Comparison of ENCODE assay signal across 16 cellular contexts in the genomic region with DNA sequence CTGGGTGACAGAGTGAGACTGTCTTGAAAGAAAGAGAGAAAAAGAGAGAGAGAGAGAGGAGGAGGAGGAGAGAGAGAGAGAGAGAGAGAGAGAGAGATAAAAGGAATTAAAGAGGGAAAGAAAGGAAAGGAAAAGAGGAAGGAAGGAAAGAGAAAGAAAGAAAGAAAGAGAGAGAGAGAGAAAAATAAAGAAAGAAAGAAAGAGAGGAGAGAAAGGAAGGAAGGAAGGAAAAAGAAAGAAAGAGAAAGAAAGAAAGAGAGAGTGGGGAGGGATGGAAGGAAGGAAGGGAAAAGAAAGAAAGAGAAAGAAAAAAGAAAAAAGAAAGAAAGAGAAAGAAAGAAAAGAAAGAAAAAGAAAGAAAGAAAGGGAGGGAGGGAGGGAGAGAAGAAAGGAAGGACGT. TPM values are rescaled to one million over a fixed set of nuclear protein-coding genes. Genes with fewer than 3 reads are reported as not detected.
DNase-seq lines count a peak whose midpoint lies in the region; ATAC-seq and TF ChIP-seq lines count a peak whose summit lies in the region.
"Had no signal": no experiment of that assay in that cellular context is flagged by ENCODE, and none has a peak within 500 bp of the region (broad histone marks: within the 10 kb centered on the region; RNA-seq: fewer than 3 reads in every experiment).

No MANE protein-coding gene starts in this region.

- H3K4me3 ChIP-seq in thymus (ENCODE audit: low read length) (peak overlapping the region; percentile 12), sigmoid colon (no peak overlapping the region)
- H3K4me3 ChIP-seq: MG63, Peyer's patch had no signal

- no peak for TF ChIP-seq CTCF in sigmoid colon (IDR thresholded peaks at IDR 0.05)

- TF ChIP-seq POLR2A in sigmoid colon (IDR thresholded peaks at IDR 0.05), result no peak

- ATAC-seq in activated T-cell treated with anti-CD3 and anti-CD28 coated beads, Interleukin-2, amount 50 U/mL, for 72 hours (replicated peaks in 1 of 2), result no peak
- no peak for ATAC-seq in activated T-cell treated with anti-CD3 and anti-CD28 coated beads, Interleukin-2, amount 50 U/mL, for 4 hours
- ATAC-seq in T-helper 17 cell, result no peak
- no peak for ATAC-seq in central memory CD8-positive, alpha-beta T cell (replicated peaks; ENCODE audit: extremely low read depth, poor library complexity, severe bottlenecking)
- ATAC-seq: Right ventricle myocardium inferior had no signal

- peaks cover 8% of the 10 kb centered on the region for H3K4me1 ChIP-seq in thymus (ENCODE audit: control insufficient read depth, insufficient read depth, low read length)
- peaks cover 0 to 15% (median 14%) of the 10 kb centered on the region in 4 donors for H3K4me1 ChIP-seq in sigmoid colon
- H3K4me1 ChIP-seq: Peyer's patch had no signal

- H3K4me3 Mint-ChIP-seq in activated T-cell treated with anti-CD3 and anti-CD28 coated beads, Interleukin-2, amount 50 U/mL, for 72 hours, result peak overlapping the region; percentile 24 to 42
- no peak overlapping the region for H3K4me3 Mint-ChIP-seq in activated T-cell treated with anti-CD3 and anti-CD28 coated beads, Interleukin-2, amount 50 U/mL, for 4 hours
- peak overlapping the region; percentile 75 for H3K4me3 Mint-ChIP-seq in T-helper 17 cell
- H3K4me3 Mint-ChIP-seq in central memory CD8-positive, alpha-beta T cell, result peak overlapping the region; percentile 40

- H3K27me3 ChIP-seq in thymus (ENCODE audit: control insufficient read depth, insufficient read depth) (no peaks in the 10 kb centered on the region), sigmoid colon (no peaks in the 10 kb centered on the region)
- H3K27me3 ChIP-seq: MG63, Peyer's patch had no signal

- H3K27ac ChIP-seq in thymus (ENCODE audit: low read depth), result no peak overlapping the region
- no peak overlapping the region for H3K27ac ChIP-seq in sigmoid colon
- H3K27ac ChIP-seq: Peyer's patch had no signal

- no peaks in the 10 kb centered on the region for H3K9me3 ChIP-seq in T-helper 17 cell (ENCODE audit: control insufficient read depth, low read length, poor library complexity, severe bottlenecking)
- no peaks in the 10 kb centered on the region for H3K9me3 ChIP-seq in thymus (ENCODE audit: control insufficient read depth)
- H3K9me3 ChIP-seq in sigmoid colon, result no peaks in the 10 kb centered on the region
- H3K9me3 ChIP-seq: MG63, Peyer's patch had no signal

- H3K4me1 Mint-ChIP-seq in activated T-cell treated with anti-CD3 and anti-CD28 coated beads, Interleukin-2, amount 50 U/mL, for 72 hours (ENCODE audit: low read depth), result peaks cover 13% of the 10 kb centered on the region
- H3K4me1 Mint-ChIP-seq in activated T-cell treated with anti-CD3 and anti-CD28 coated beads, Interleukin-2, amount 50 U/mL, for 4 hours (ENCODE audit: low read depth), result peaks cover 10% of the 10 kb centered on the region
- peaks cover 10% of the 10 kb centered on the region for H3K4me1 Mint-ChIP-seq in T-helper 17 cell
- H3K4me1 Mint-ChIP-seq in central memory CD8-positive, alpha-beta T cell, result peaks cover 15% of the 10 kb centered on the region

- no peaks in the 10 kb centered on the region for H3K36me3 Mint-ChIP-seq in activated T-cell treated with anti-CD3 and anti-CD28 coated beads, Interleukin-2, amount 50 U/mL, for 72 hours (ENCODE audit: insufficient read depth in 2 of 2)
- no peaks in the 10 kb centered on the region for H3K36me3 Mint-ChIP-seq in activated T-cell treated with anti-CD3 and anti-CD28 coated beads, Interleukin-2, amount 50 U/mL, for 4 hours (ENCODE audit: insufficient read depth)
- H3K36me3 Mint-ChIP-seq in T-helper 17 cell (ENCODE audit: low read depth), result peaks cover 3% of the 10 kb centered on the region
- H3K36me3 Mint-ChIP-seq in central memory CD8-positive, alpha-beta T cell (ENCODE audit: insufficient read depth), result no peaks in the 10 kb centered on the region

- intact Hi-C loops in sigmoid colon (cut with DNase I), result no loop called here

- H3K36me3 ChIP-seq in thymus (ENCODE audit: control insufficient read depth, insufficient read depth) (no peaks in the 10 kb centered on the region), sigmoid colon (no peaks in the 10 kb centered on the region)
- H3K36me3 ChIP-seq: MG63, Peyer's patch had no signal

- no peaks in the 10 kb centered on the region for H3K9me3 Mint-ChIP-seq in activated T-cell treated with anti-CD3 and anti-CD28 coated beads, Interleukin-2, amount 50 U/mL, for 72 hours
- H3K9me3 Mint-ChIP-seq in activated T-cell treated with anti-CD3 and anti-CD28 coated beads, Interleukin-2, amount 50 U/mL, for 4 hours, result no peaks in the 10 kb centered on the region
- no peaks in the 10 kb centered on the region for H3K9me3 Mint-ChIP-seq in central memory CD8-positive, alpha-beta T cell

- WGBS in thymus, result 5% methylated on average over 1 of the region's 1 CpG
- 40 to 79% methylated on average over 1 of the region's 1 CpG for WGBS in sigmoid colon, 2 donors

- H3K27me3 Mint-ChIP-seq in activated T-cell treated with anti-CD3 and anti-CD28 coated beads, Interleukin-2, amount 50 U/mL, for 72 hours (ENCODE audit: low read depth), result peaks cover 21% of the 10 kb centered on the region
- H3K27me3 Mint-ChIP-seq in activated T-cell treated with anti-CD3 and anti-CD28 coated beads, Interleukin-2, amount 50 U/mL, for 4 hours (ENCODE audit: low read depth), result peaks cover 46% of the 10 kb centered on the region
- peaks cover 27% of the 10 kb centered on the region for H3K27me3 Mint-ChIP-seq in T-helper 17 cell
- peaks cover 81% of the 10 kb centered on the region for H3K27me3 Mint-ChIP-seq in central memory CD8-positive, alpha-beta T cell

- no peak for TF ChIP-seq EP300 in sigmoid colon (IDR thresholded peaks at IDR 0.05)

- DNase-seq in activated T-cell treated with anti-CD3 and anti-CD28 coated beads, Interleukin-2, amount 50 U/mL, for 72 hours, result no peak
- no peak for DNase-seq in activated T-cell treated with anti-CD3 and anti-CD28 coated beads, Interleukin-2, amount 50 U/mL, for 4 hours
- DNase-seq in T-helper 17 cell, result no peak
- DNase-seq in central memory CD8-positive, alpha-beta T cell (ENCODE audit: low spot score in 2 of 2), result no peak
- DNase-seq in sigmoid colon, result no peak
- no peak for DNase-seq in NOMO-1 treated with dmso at 0.1 percent for 144 hours (lab: John Stamatoyannopoulos, UW; ENCODE audit: unreplicated experiment)
- DNase-seq: COR-L47, DMS153, MG63, NCI-H1092, NCI-H2081 treated with DMSO at 0.1 percent for 48 hours, NCI-H2227 treated with DMSO at 0.1 percent for 48 hours, NCI-H524, Peyer's patch had no signal

- no peak overlapping the region for H3K27ac Mint-ChIP-seq in activated T-cell treated with anti-CD3 and anti-CD28 coated beads, Interleukin-2, amount 50 U/mL, for 72 hours
- no peak overlapping the region for H3K27ac Mint-ChIP-seq in T-helper 17 cell
- H3K27ac Mint-ChIP-seq in central memory CD8-positive, alpha-beta T cell (ENCODE audit: low read depth), result peak overlapping the region; percentile 74

RNA-seq across cellular contexts. Expression of a gene that starts 29.8 kb away (rescaled TPM):
- total RNA-seq in activated T-cell treated with anti-CD3 and anti-CD28 coated beads, Interleukin-2, amount 50 U/mL, for 72 hours, result not detected
- total RNA-seq in activated T-cell treated with anti-CD3 and anti-CD28 coated beads, Interleukin-2, amount 50 U/mL, for 4 hours, result not detected
- total RNA-seq in T-helper 17 cell (not detected), sigmoid colon (not detected)
- polyA plus RNA-seq in thymus (not detected), sigmoid colon (not detected)
- total RNA-seq: Peyer's patch had no signal

RNA-seq across cellular contexts. Expression of a gene that starts 45.3 kb away (rescaled TPM):
- total RNA-seq in activated T-cell treated with anti-CD3 and anti-CD28 coated beads, Interleukin-2, amount 50 U/mL, for 72 hours, result 10 to 100 TPM; 31.5 to 46.3 TPM
- 10 to 100 TPM; 67.3 to 73.2 (median 72.1) TPM for total RNA-seq in activated T-cell treated with anti-CD3 and anti-CD28 coated beads, Interleukin-2, amount 50 U/mL, for 4 hours
- 10 to 100 TPM; 12.5 to 13.2 TPM for total RNA-seq in T-helper 17 cell
- 15.9 TPM for polyA plus RNA-seq in thymus
- 10 to 100 TPM in 3 of 4 donors, 1 to 10 TPM in 1; 8.3 to 15.6 (median 15.3) TPM for total RNA-seq in sigmoid colon
- polyA plus RNA-seq in sigmoid colon, result 10 to 100 TPM; 11.4 to 23.0 (median 12.9) TPM
